Comparison of ENCODE assay signal across 1 cellular context in genomic region chr11:83249972-83250593, GRCh38.
TF ChIP-seq lines count a peak whose summit lies in the region.

No MANE protein-coding gene starts in this region.

TF ChIP-seq in HepG2, 621 proteins besides CTCF, POLR2A, EP300 and RAD21:
- no peak for TF ChIP-seq KLF12 (CRISPR knock-in tag; IDR thresholded peaks at IDR 0.05; ENCODE audit: borderline replicate concordance)
- TF ChIP-seq SRF (IDR thresholded peaks at IDR 0.05; ENCODE audit: low read depth, low read length) = no peak
- TF ChIP-seq MXI1 (IDR thresholded peaks at IDR 0.05; ENCODE audit: borderline replicate concordance, low read depth, low read length) = no peak
- no peak for TF ChIP-seq MATR3 (CRISPR knock-in tag; IDR thresholded peaks at IDR 0.05)
- no peak for TF ChIP-seq ZNF10 (CRISPR knock-in tag; IDR thresholded peaks at IDR 0.05; ENCODE audit: borderline replicate concordance, low read depth)
- TF ChIP-seq STAG1 (CRISPR knock-in tag; IDR thresholded peaks at IDR 0.05) = peak; percentile 48
- TF ChIP-seq ZNF747 (CRISPR knock-in tag; IDR thresholded peaks at IDR 0.05; ENCODE audit: borderline replicate concordance) = no peak
- TF ChIP-seq SMC3 (IDR thresholded peaks at IDR 0.05; ENCODE audit: low read length) = peak; percentile 54
